ENCODE assay signal across 1 cellular context in genomic region chr1:28518000-28518744, GRCh38.
A peak's percentile ranks its signal among the peaks of the same experiment; 100 is the strongest.
TF ChIP-seq lines count a peak whose summit lies in the region.

No MANE protein-coding gene starts in this region.

TF ChIP-seq in HepG2, 621 proteins besides CTCF, POLR2A, EP300 and RAD21 (continued from another document and continues in another):
- TF ChIP-seq TFDP2 (CRISPR knock-in tag; IDR thresholded peaks at IDR 0.05) (peak; percentile 86), SCMH1 (CRISPR knock-in tag; IDR thresholded peaks at IDR 0.05; ENCODE audit: borderline replicate concordance) (no peak), FOSL2 (CRISPR knock-in tag; IDR thresholded peaks at IDR 0.05) (peak; percentile 41; the same call in 1 of the 2 replicates), HBP1 (CRISPR knock-in tag; IDR thresholded peaks at IDR 0.05; ENCODE audit: low read depth) (0 out of 2 replicates have a peak, but pooled peaks have one; percentile 76), POGK (CRISPR knock-in tag; conservative IDR thresholded peaks at IDR 0.05) (peak; percentile 41; the same call in 1 of the 2 replicates), ZNF142 (CRISPR knock-in tag; IDR thresholded peaks at IDR 0.05) (0 out of 2 replicates have a peak, but pooled peaks have one; percentile 15), ZSCAN25 (CRISPR knock-in tag; IDR thresholded peaks at IDR 0.05) (peak; percentile 5; the same call in 1 of the 2 replicates), ZNF12 (CRISPR knock-in tag; IDR thresholded peaks at IDR 0.05) (no peak), RAD51 (IDR thresholded peaks at IDR 0.05; ENCODE audit: borderline replicate concordance) (no peak), NFYC (CRISPR knock-in tag; IDR thresholded peaks at IDR 0.05) (no peak), ETS1 (CRISPR knock-in tag; IDR thresholded peaks at IDR 0.05) (no peak), KAT8 (CRISPR knock-in tag; IDR thresholded peaks at IDR 0.05) (no peak), XRCC5 (optimal IDR thresholded peaks at IDR 0.05; ENCODE audit: low read length) (peak; percentile 85), FOXA3 (CRISPR knock-in tag; IDR thresholded peaks at IDR 0.05) (peak; percentile 61), PBX2 (CRISPR knock-in tag; IDR thresholded peaks at IDR 0.05) (no peak), HOXA3 (CRISPR knock-in tag; IDR thresholded peaks at IDR 0.05) (peak; percentile 24; the same call in 1 of the 2 replicates), ZBTB10 (CRISPR knock-in tag; IDR thresholded peaks at IDR 0.05; ENCODE audit: borderline replicate concordance) (no peak; the same call in 1 of the 2 replicates), MAZ (IDR thresholded peaks at IDR 0.05; ENCODE audit: borderline replicate concordance, low read depth, low read length) (no peak; the same call in 1 of the 2 replicates), MAZ (CRISPR knock-in tag; IDR thresholded peaks at IDR 0.05; ENCODE audit: low read depth) (peak; percentile 68), ATF1 (CRISPR knock-in tag; IDR thresholded peaks at IDR 0.05) (no peak), GPBP1L1 (CRISPR knock-in tag; IDR thresholded peaks at IDR 0.05) (no peak), SOX6 (IDR thresholded peaks at IDR 0.05) (no peak), SOX6 (CRISPR knock-in tag; IDR thresholded peaks at IDR 0.05) (peak; percentile 33; the same call in 1 of the 2 replicates), ZBTB7B (CRISPR knock-in tag; IDR thresholded peaks at IDR 0.05) (no peak), ZNF709 (CRISPR knock-in tag; IDR thresholded peaks at IDR 0.05) (no peak), ZNF263 (CRISPR knock-in tag; IDR thresholded peaks at IDR 0.05) (no peak), ZNF138 (CRISPR knock-in tag; IDR thresholded peaks at IDR 0.05; ENCODE audit: low read depth) (0 out of 2 replicates have a peak, but pooled peaks have one; percentile 79), ZNF567 (CRISPR knock-in tag; IDR thresholded peaks at IDR 0.05; ENCODE audit: borderline replicate concordance) (no peak), SIX4 (CRISPR knock-in tag; IDR thresholded peaks at IDR 0.05) (peak; percentile 48; the same call in 1 of the 2 replicates), ZFP37 (CRISPR knock-in tag; IDR thresholded peaks at IDR 0.05; ENCODE audit: borderline replicate concordance) (no peak), ISX (CRISPR knock-in tag; conservative IDR thresholded peaks at IDR 0.05) (peak; percentile 74; the same call in 1 of the 2 replicates), SIN3B (IDR thresholded peaks at IDR 0.05; ENCODE audit: low read length) (peak; percentile 75), NFIC (IDR thresholded peaks at IDR 0.05; ENCODE audit: low read length) (no peak), RNF2 (conservative IDR thresholded peaks at IDR 0.05; ENCODE audit: low read depth) (no peak), NAIF1 (CRISPR knock-in tag; IDR thresholded peaks at IDR 0.05; ENCODE audit: borderline replicate concordance) (no peak), ZZZ3 (CRISPR knock-in tag; IDR thresholded peaks at IDR 0.05; ENCODE audit: borderline replicate concordance) (no peak), HNRNPH1 (optimal IDR thresholded peaks at IDR 0.05; ENCODE audit: low read depth, low read length) (no peak), TGIF2 (CRISPR knock-in tag; IDR thresholded peaks at IDR 0.05) (no peak), SOX13 (IDR thresholded peaks at IDR 0.05) (no peak), SOX13 (CRISPR knock-in tag; conservative IDR thresholded peaks at IDR 0.05 in 1 of 2, IDR thresholded peaks at IDR 0.05 in 1 of 2) (no peak), ZNF230 (CRISPR knock-in tag; IDR thresholded peaks at IDR 0.05) (no peak), MLXIP (CRISPR knock-in tag; IDR thresholded peaks at IDR 0.05; ENCODE audit: borderline replicate concordance) (no peak)
